Comparison of ENCODE assay signal across 8 cellular contexts in the genomic region with DNA sequence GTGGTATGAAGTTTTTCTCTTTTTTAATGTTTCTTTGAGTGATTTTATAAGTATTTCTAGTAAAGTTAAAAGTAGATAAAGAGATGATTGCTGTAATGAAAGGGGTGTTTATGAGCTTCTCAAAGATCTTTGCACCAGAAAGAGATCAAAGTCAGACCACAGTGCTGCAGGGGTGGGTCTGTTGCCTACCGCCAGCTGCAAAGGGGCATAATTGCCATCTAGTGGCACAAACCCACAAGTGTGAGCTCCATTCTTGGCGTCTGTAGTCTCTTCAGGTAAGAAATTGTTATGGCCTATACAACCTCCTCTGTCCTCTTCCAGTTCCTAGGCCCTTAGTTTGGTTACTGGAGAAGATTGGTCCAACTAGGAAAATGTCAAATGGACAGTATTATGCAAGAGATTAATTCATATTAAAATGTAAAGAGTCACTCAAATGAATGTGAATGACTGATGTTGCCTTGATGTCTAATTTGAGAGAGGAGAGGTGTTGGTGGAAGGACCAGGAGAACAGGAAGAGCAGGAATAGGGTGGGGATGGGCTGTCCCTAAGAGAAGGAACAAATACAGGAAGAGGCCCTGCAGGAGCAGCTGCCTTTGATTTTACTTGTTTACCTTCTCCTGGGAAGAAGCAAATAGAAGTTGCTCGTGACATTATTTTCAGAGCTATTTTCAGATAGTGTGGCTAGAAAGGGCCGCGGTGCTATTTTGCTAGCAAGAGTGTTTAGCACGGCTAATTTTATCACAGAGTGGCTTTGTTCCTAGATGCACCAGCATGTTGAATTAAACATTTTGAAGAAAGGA. TPM values are rescaled to one million over a fixed set of nuclear protein-coding genes. Genes with fewer than 3 reads are reported as not detected.
DNase-seq lines count a peak whose midpoint lies in the region; ATAC-seq lines count a peak whose summit lies in the region.

No MANE protein-coding gene starts in this region.

- peak overlapping the region; percentile 42 for H3K56ac ChIP-seq in mesendoderm (ENCODE audit: low read length)

- intact Hi-C loops in activated T-helper 1 cell treated with anti-CD3 and anti-CD28 coated beads, Interleukin-12 subunit alpha, Interleukin-12 subunit beta, Interleukin-2, Interleukin-4 antibody, amounts not matched to agents 30 ng/mL and 10 ng/mL and 1 ng/mL, durations not matched to agents 14 hours and 24 hours and 36 hours (cut with micrococcal nuclease) = loop anchor here (1.0 to 5.0 kb wide), 2 partner anchors 255 to 325 kb away; no protein-coding TSS in a partner anchor

- no peak overlapping the region for H3K27ac ChIP-seq in mesendoderm (ENCODE audit: low read depth, low read length)

- H3K18ac ChIP-seq in mesendoderm (ENCODE audit: low read length) = peak overlapping the region; percentile 20

- no peaks in the 10 kb centered on the region for H3K27me3 Mint-ChIP-seq in activated T-helper 1 cell treated with anti-CD3 and anti-CD28 coated beads, Interleukin-12 subunit alpha, Interleukin-12 subunit beta, Interleukin-2, Interleukin-4 antibody, amounts not matched to agents 30 ng/mL and 10 ng/mL and 1 ng/mL, durations not matched to agents 14 hours and 24 hours and 36 hours (ENCODE audit: insufficient read depth)

- no peak for ATAC-seq in GM21390 (IDR thresholded peaks at IDR 0.05; ENCODE audit: unreplicated experiment)
- no peak for ATAC-seq in GM21526 (IDR thresholded peaks at IDR 0.05; ENCODE audit: low FRiP score, unreplicated experiment)

- no peaks in the 10 kb centered on the region for H3K9me3 Mint-ChIP-seq in activated T-helper 1 cell treated with anti-CD3 and anti-CD28 coated beads, Interleukin-12 subunit alpha, Interleukin-12 subunit beta, Interleukin-2, Interleukin-4 antibody, amounts not matched to agents 30 ng/mL and 10 ng/mL and 1 ng/mL, durations not matched to agents 14 hours and 24 hours and 36 hours

- no peak overlapping the region for H3K23ac ChIP-seq in mesendoderm (ENCODE audit: low read length)

- DNase-seq in activated T-helper 1 cell treated with Interleukin-2 at 50 U/mL for 16 hours (ENCODE audit: low read depth) = peak; percentile 13
- no peak for DNase-seq in activated T-helper 1 cell treated with anti-CD3 and anti-CD28 coated beads, Interleukin-12 subunit alpha, Interleukin-12 subunit beta, Interleukin-2, Interleukin-4 antibody, amounts not matched to agents 30 ng/mL and 10 ng/mL and 1 ng/mL, durations not matched to agents 14 hours and 24 hours and 36 hours (ENCODE audit: low spot score)
- DNase-seq in NCI-H345 (lab: John Stamatoyannopoulos, UW) = peak; percentile 66
- DNase-seq in activated naive CD4-positive, alpha-beta T cell treated with Interleukin-2 at 50 U/mL for 16 hours = peak; percentile 20
- DNase-seq in mesendoderm = peak; percentile 58
- DNase-seq in SKM-1 treated with dmso at 0.1 percent for 144 hours (lab: John Stamatoyannopoulos, UW; ENCODE audit: unreplicated experiment) = no peak

- H2BK120ac ChIP-seq in mesendoderm (ENCODE audit: low read depth, low read length) = no peak overlapping the region

- H3K4me3 Mint-ChIP-seq in activated T-helper 1 cell treated with anti-CD3 and anti-CD28 coated beads, Interleukin-12 subunit alpha, Interleukin-12 subunit beta, Interleukin-2, Interleukin-4 antibody, amounts not matched to agents 30 ng/mL and 10 ng/mL and 1 ng/mL, durations not matched to agents 14 hours and 24 hours and 36 hours = no peak overlapping the region

- H3K27me3 ChIP-seq in mesendoderm (ENCODE audit: insufficient read depth, low read length, poor library complexity) = no peaks in the 10 kb centered on the region

- H4K5ac ChIP-seq in mesendoderm (ENCODE audit: low read length) = no peak overlapping the region

- H3K27ac Mint-ChIP-seq in activated T-helper 1 cell treated with anti-CD3 and anti-CD28 coated beads, Interleukin-12 subunit alpha, Interleukin-12 subunit beta, Interleukin-2, Interleukin-4 antibody, amounts not matched to agents 30 ng/mL and 10 ng/mL and 1 ng/mL, durations not matched to agents 14 hours and 24 hours and 36 hours = no peak overlapping the region

- no CpG with 5 or more reads among the region's 6 CpGs for WGBS in mesendoderm (ENCODE audit: extremely low coverage, insufficient coverage, low lambda C conversion rate)

- no peak overlapping the region for H3K4me2 ChIP-seq in mesendoderm (ENCODE audit: low read length)

- H3K36me3 Mint-ChIP-seq in activated T-helper 1 cell treated with anti-CD3 and anti-CD28 coated beads, Interleukin-12 subunit alpha, Interleukin-12 subunit beta, Interleukin-2, Interleukin-4 antibody, amounts not matched to agents 30 ng/mL and 10 ng/mL and 1 ng/mL, durations not matched to agents 14 hours and 24 hours and 36 hours (ENCODE audit: low read depth) = no peaks in the 10 kb centered on the region

- no peak overlapping the region for H2AK5ac ChIP-seq in mesendoderm (ENCODE audit: low read length)

- no peaks in the 10 kb centered on the region for H3K79me2 ChIP-seq in mesendoderm (ENCODE audit: control insufficient read depth, insufficient read depth, low read length)

- no peaks in the 10 kb centered on the region for H3K79me1 ChIP-seq in mesendoderm (ENCODE audit: low read length)

- H2BK15ac ChIP-seq in mesendoderm (replicated peaks; ENCODE audit: low read depth) = no peak overlapping the region

- H3K9ac ChIP-seq in mesendoderm (ENCODE audit: low read length) = no peak overlapping the region

- no peak overlapping the region for H2BK5ac ChIP-seq in mesendoderm (ENCODE audit: low read length)

- H3K4me1 Mint-ChIP-seq in activated T-helper 1 cell treated with anti-CD3 and anti-CD28 coated beads, Interleukin-12 subunit alpha, Interleukin-12 subunit beta, Interleukin-2, Interleukin-4 antibody, amounts not matched to agents 30 ng/mL and 10 ng/mL and 1 ng/mL, durations not matched to agents 14 hours and 24 hours and 36 hours (ENCODE audit: low read depth) = peaks cover 11% of the 10 kb centered on the region

- no peak overlapping the region for H3K4me3 ChIP-seq in mesendoderm (ENCODE audit: low read length)

- peaks cover 12% of the 10 kb centered on the region for H3K4me1 ChIP-seq in mesendoderm (ENCODE audit: control insufficient read depth, low read depth, low read length)

- peak overlapping the region; percentile 48 for H3K4ac ChIP-seq in mesendoderm (ENCODE audit: low read depth, low read length)

- no peaks in the 10 kb centered on the region for H3K36me3 ChIP-seq in mesendoderm (ENCODE audit: control insufficient read depth, insufficient read depth, low read length)

- no peak overlapping the region for H4K8ac ChIP-seq in mesendoderm (ENCODE audit: low read depth, low read length)

RNA-seq across cellular contexts. Expression of a gene that starts 53.0 kb away (rescaled TPM):
- 34.1 and 34.7 TPM in 2 replicates for total RNA-seq in activated T-helper 1 cell treated with anti-CD3 and anti-CD28 coated beads, Interleukin-12 subunit alpha, Interleukin-12 subunit beta, Interleukin-2, Interleukin-4 antibody, amounts not matched to agents 30 ng/mL and 10 ng/mL and 1 ng/mL, durations not matched to agents 14 hours and 24 hours and 36 hours
- polyA plus RNA-seq in mesendoderm (2013, experiment 1 of 2) = 41.0 TPM
- polyA plus RNA-seq in mesendoderm (2013, experiment 2 of 2) = 43.6 TPM

Comparison
In these comparisons a context has a peak if more than half of its experiments do, and no peak if none do; other contexts are left out.
1. DNase-seq: peak in activated T-helper 1 cell treated with Interleukin-2 at 50 U/mL for 16 hours (single experiment), NCI-H345 (single experiment), activated naive CD4-positive, alpha-beta T cell treated with Interleukin-2 at 50 U/mL for 16 hours (single experiment) and mesendoderm (single experiment); none in activated T-helper 1 cell treated with anti-CD3 and anti-CD28 coated beads, Interleukin-12 subunit alpha, Interleukin-12 subunit beta, Interleukin-2, Interleukin-4 antibody, amounts not matched to agents 30 ng/mL and 10 ng/mL and 1 ng/mL, durations not matched to agents 14 hours and 24 hours and 36 hours (single experiment) and SKM-1 treated with dmso at 0.1 percent for 144 hours (single experiment).